Comparison of ENCODE assay signal across 11 cellular contexts in genomic region chr20:37394543-37395410, GRCh38. TPM values are rescaled to one million over a fixed set of nuclear protein-coding genes. Genes with fewer than 3 reads are reported as not detected.
DNase-seq lines count a peak whose midpoint lies in the region; FAIRE-seq and TF ChIP-seq lines count a peak whose summit lies in the region.
"Had no signal": no experiment of that assay in that cellular context is flagged by ENCODE, and none has a peak within 500 bp of the region (broad histone marks: within the 10 kb centered on the region; RNA-seq: fewer than 3 reads in every experiment).

No MANE protein-coding gene starts in this region.

- WGBS in stomach, 5 donors: 79 to 89% (median 88%) methylated on average over 13 to 19 of the region's 19 CpGs

- TF ChIP-seq EP300 in neural cell (conservative IDR thresholded peaks at IDR 0.05; ENCODE audit: poor library complexity, severe bottlenecking) (peak; percentile 71), stomach (IDR thresholded peaks at IDR 0.05) (no peak)

- H2AFZ ChIP-seq in neural cell (ENCODE audit: low read depth, low read length): no peak overlapping the region

- no peaks in the 10 kb centered on the region for H3K79me2 ChIP-seq in neural cell (replicated peaks; ENCODE audit: insufficient read depth, low read length)

- H4K20me1 ChIP-seq in neural cell (ENCODE audit: insufficient read depth): no peaks in the 10 kb centered on the region

- H3K4me1 ChIP-seq in stomach: peaks cover 0 to 24% (median 17%) of the 10 kb centered on the region in 4 donors
- H3K4me1 ChIP-seq: gastrocnemius medialis had no signal

- no peaks in the 10 kb centered on the region for H3F3A ChIP-seq in neural cell (ENCODE audit: insufficient read depth, low read length, poor library complexity, severe bottlenecking)

- no peaks in the 10 kb centered on the region for H3K9me2 ChIP-seq in neural cell (ENCODE audit: insufficient read depth, low read length)

- peak overlapping the region; percentile 93 for H3K27ac ChIP-seq in neural cell (ENCODE audit: low read length)
- peak overlapping the region in 1 of 5 donors; percentile 14 for H3K27ac ChIP-seq in stomach
- H3K27ac ChIP-seq: gastrocnemius medialis had no signal

- H3K9me3 ChIP-seq in neural cell (ENCODE audit: low read length) (no peaks in the 10 kb centered on the region), stomach (no peaks in the 10 kb centered on the region)
- H3K9me3 ChIP-seq: gastrocnemius medialis had no signal

- peak overlapping the region; percentile 73 for H3K9ac ChIP-seq in neural cell (ENCODE audit: low read length)

- TF ChIP-seq CTCF in bronchial epithelial cell (IDR thresholded peaks at IDR 0.05; ENCODE audit: insufficient read depth, low read length, severe bottlenecking) (no peak), neural cell (IDR thresholded peaks at IDR 0.05; ENCODE audit: poor library complexity, severe bottlenecking) (no peak), stomach (IDR thresholded peaks at IDR 0.05) (no peak)

- H3K4me2 ChIP-seq in neural cell (ENCODE audit: low read length): peak overlapping the region; percentile 48

- H3K36me3 ChIP-seq in bronchial epithelial cell (ENCODE audit: control insufficient read depth, insufficient read depth, low read length) (peaks cover 33% of the 10 kb centered on the region), neural cell (ENCODE audit: insufficient read depth, low read length) (peaks cover 3% of the 10 kb centered on the region), stomach (peaks cover 27 to 99% (median 98%) of the 10 kb centered on the region in 4 donors)
- H3K36me3 ChIP-seq: gastrocnemius medialis had no signal

- H3K4me3 ChIP-seq in bronchial epithelial cell (ENCODE audit: low read depth, low read length) (no peak overlapping the region), neural cell (ENCODE audit: low read length) (peak overlapping the region; percentile 46), stomach (no peak overlapping the region)
- H3K4me3 ChIP-seq: gastrocnemius medialis had no signal

- H3K27me3 ChIP-seq in bronchial epithelial cell (ENCODE audit: control insufficient read depth, insufficient read depth, low read length) (no peaks in the 10 kb centered on the region), neural cell (ENCODE audit: insufficient read depth, low read depth, low read length) (no peaks in the 10 kb centered on the region), stomach (no peaks in the 10 kb centered on the region)

- peak; percentile 45 for TF ChIP-seq RAD21 in neural cell (conservative IDR thresholded peaks at IDR 0.05)

- TF ChIP-seq POLR2A in stomach (IDR thresholded peaks at IDR 0.05): no peak

- intact Hi-C loops in stomach (cut with DNase I; ENCODE audit: low total_unique reads): no loop called here

- DNase-seq in ELF-1 (ENCODE audit: low read depth, low spot score) (peak; percentile 53), NCI-H1417 (lab: John Stamatoyannopoulos, UW) (peak; percentile 39 to 91 (median 88)), bronchial epithelial cell (ENCODE audit: low read depth) (peak; percentile 89), NOMO-1 treated with DMSO at 0.1 percent for 48 hours (lab: John Stamatoyannopoulos, UW; ENCODE audit: unreplicated experiment) (no peak), stomach (no peak)
- DNase-seq in activated effector memory CD4-positive, alpha-beta T cell treated with Interleukin-2 at 50 U/mL for 16 hours: no peak
- DNase-seq: gastrocnemius medialis; stimulated activated CD4-positive, alpha-beta T cell treated with anti-CD3 and anti-CD28 coated beads, Interleukin-12 subunit alpha, Interleukin-12 subunit beta, amount 100 ng/mL, for 4 hours; stimulated activated naive CD4-positive, alpha-beta T cell; T-helper 9 cell had no signal

- peak; percentile 99 for FAIRE-seq in bronchial epithelial cell (lab: Jason Lieb, UNC)

TF ChIP-seq in neural cell, 6 proteins besides CTCF, POLR2A, EP300 and RAD21:
- TF ChIP-seq TAF1 (IDR thresholded peaks at IDR 0.05; ENCODE audit: low read depth): no peak
- TF ChIP-seq REST (IDR thresholded peaks at IDR 0.05; ENCODE audit: borderline replicate concordance): peak; percentile 28
- TF ChIP-seq MXI1 (conservative IDR thresholded peaks at IDR 0.05; ENCODE audit: poor library complexity, severe bottlenecking): peak; percentile 96
- peak; percentile 84 for TF ChIP-seq POLR2AphosphoS5 (IDR thresholded peaks at IDR 0.05)
- TF ChIP-seq SMC3 (conservative IDR thresholded peaks at IDR 0.05; ENCODE audit: poor library complexity): peak; percentile 58
- no peak for TF ChIP-seq EZH2 (IDR thresholded peaks at IDR 0.05; ENCODE audit: borderline replicate concordance, insufficient read depth, low read length, poor library complexity, severe bottlenecking)

RNA-seq across cellular contexts. Expression of gene SRC, which starts 48.8 kb away (rescaled TPM):
- total RNA-seq in bronchial epithelial cell: 16.6 and 18.2 TPM in 2 replicates
- 39.0 and 49.5 TPM in 2 replicates for polyA plus RNA-seq in neural cell
- polyA minus RNA-seq in neural cell: 50.9 and 53.7 TPM in 2 replicates
- total RNA-seq in stomach: 100 to 1,000 TPM in 1 of 5 donors, 10 to 100 TPM in 4; 31.6 to 471 (median 69.8) TPM
- 10 to 100 TPM; 40.7 to 47.4 (median 47.2) TPM for polyA plus RNA-seq in stomach

Comparison
In these comparisons a context has a peak if more than half of its experiments do, and no peak if none do; other contexts are left out.
1. DNase-seq: peak in ELF-1 (single experiment), NCI-H1417 (3 of 3) and bronchial epithelial cell (single experiment); none in NOMO-1 treated with DMSO at 0.1 percent for 48 hours (single experiment), activated effector memory CD4-positive, alpha-beta T cell treated with Interleukin-2 at 50 U/mL for 16 hours (single experiment) and stomach (single experiment).